1 cellular context compared by ENCODE assay signal in the genomic region with DNA sequence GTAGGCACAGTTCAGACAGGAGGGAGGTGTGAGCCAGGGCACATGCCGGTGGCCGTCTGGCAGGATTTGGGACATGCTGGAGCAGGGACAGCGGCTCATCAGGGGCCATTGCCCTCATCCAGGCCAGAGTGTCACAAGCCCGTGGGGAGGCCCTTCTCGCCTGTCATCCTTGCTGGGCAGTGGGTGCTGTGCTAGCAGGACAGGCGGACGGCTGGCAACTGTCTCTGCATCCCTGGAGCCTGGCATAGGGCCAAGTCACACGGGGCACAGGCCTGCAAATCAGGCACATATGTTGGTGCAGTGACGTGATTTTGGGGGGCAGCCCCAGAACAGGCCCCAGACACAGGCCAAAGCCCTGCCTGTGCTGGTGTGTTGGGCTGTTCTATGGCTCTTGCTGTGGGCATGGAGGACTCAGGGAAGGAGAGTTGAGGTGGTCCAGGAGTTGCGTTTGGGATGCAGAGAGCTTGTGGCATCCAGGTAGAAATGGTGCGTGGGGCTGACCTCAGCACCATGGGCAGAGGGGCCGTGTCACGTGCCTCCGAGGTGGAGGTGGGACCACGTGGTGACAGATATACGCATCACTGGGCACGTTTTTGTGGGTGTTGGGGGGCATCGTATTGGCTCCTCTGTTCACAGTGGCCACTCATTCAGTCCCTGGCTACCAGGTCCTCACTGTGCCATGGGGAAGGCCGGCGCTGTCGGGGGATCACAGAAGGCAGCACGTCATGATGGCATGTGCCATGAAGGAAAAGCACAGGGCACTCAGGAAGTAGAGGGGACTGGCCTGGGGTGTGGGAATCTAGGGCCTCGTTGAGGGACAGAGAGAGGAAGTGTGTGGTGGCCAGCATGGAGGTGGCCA.
TF ChIP-seq lines count a peak whose summit lies in the region.

No MANE protein-coding gene starts in this region.

TF ChIP-seq in GM23338, 12 proteins besides CTCF, POLR2A, EP300 and RAD21:
- TF ChIP-seq JUNB (IDR thresholded peaks at IDR 0.05; ENCODE audit: unreplicated experiment) (no peak), EZH2 (IDR thresholded peaks at IDR 0.05; ENCODE audit: low read depth, unreplicated experiment) (no peak), EZH2phosphoT487 (IDR thresholded peaks at IDR 0.05; ENCODE audit: unreplicated experiment) (no peak), CREB1 (CRISPR knock-in tag; IDR thresholded peaks at IDR 0.05; ENCODE audit: low read depth) (no peak), ZNF331 (CRISPR knock-in tag; IDR thresholded peaks at IDR 0.05; ENCODE audit: low read depth) (no peak), ZNF114 (CRISPR knock-in tag; IDR thresholded peaks at IDR 0.05) (no peak), POLR2AphosphoS5 (IDR thresholded peaks at IDR 0.05; ENCODE audit: low read depth) (no peak), REST (IDR thresholded peaks at IDR 0.05; ENCODE audit: unreplicated experiment) (no peak), NANOG (IDR thresholded peaks at IDR 0.05; ENCODE audit: borderline replicate concordance) (no peak), ETS1 (IDR thresholded peaks at IDR 0.05) (no peak), STAT1 (IDR thresholded peaks at IDR 0.05; ENCODE audit: unreplicated experiment) (no peak)
- TF ChIP-seq, protein P1, sequence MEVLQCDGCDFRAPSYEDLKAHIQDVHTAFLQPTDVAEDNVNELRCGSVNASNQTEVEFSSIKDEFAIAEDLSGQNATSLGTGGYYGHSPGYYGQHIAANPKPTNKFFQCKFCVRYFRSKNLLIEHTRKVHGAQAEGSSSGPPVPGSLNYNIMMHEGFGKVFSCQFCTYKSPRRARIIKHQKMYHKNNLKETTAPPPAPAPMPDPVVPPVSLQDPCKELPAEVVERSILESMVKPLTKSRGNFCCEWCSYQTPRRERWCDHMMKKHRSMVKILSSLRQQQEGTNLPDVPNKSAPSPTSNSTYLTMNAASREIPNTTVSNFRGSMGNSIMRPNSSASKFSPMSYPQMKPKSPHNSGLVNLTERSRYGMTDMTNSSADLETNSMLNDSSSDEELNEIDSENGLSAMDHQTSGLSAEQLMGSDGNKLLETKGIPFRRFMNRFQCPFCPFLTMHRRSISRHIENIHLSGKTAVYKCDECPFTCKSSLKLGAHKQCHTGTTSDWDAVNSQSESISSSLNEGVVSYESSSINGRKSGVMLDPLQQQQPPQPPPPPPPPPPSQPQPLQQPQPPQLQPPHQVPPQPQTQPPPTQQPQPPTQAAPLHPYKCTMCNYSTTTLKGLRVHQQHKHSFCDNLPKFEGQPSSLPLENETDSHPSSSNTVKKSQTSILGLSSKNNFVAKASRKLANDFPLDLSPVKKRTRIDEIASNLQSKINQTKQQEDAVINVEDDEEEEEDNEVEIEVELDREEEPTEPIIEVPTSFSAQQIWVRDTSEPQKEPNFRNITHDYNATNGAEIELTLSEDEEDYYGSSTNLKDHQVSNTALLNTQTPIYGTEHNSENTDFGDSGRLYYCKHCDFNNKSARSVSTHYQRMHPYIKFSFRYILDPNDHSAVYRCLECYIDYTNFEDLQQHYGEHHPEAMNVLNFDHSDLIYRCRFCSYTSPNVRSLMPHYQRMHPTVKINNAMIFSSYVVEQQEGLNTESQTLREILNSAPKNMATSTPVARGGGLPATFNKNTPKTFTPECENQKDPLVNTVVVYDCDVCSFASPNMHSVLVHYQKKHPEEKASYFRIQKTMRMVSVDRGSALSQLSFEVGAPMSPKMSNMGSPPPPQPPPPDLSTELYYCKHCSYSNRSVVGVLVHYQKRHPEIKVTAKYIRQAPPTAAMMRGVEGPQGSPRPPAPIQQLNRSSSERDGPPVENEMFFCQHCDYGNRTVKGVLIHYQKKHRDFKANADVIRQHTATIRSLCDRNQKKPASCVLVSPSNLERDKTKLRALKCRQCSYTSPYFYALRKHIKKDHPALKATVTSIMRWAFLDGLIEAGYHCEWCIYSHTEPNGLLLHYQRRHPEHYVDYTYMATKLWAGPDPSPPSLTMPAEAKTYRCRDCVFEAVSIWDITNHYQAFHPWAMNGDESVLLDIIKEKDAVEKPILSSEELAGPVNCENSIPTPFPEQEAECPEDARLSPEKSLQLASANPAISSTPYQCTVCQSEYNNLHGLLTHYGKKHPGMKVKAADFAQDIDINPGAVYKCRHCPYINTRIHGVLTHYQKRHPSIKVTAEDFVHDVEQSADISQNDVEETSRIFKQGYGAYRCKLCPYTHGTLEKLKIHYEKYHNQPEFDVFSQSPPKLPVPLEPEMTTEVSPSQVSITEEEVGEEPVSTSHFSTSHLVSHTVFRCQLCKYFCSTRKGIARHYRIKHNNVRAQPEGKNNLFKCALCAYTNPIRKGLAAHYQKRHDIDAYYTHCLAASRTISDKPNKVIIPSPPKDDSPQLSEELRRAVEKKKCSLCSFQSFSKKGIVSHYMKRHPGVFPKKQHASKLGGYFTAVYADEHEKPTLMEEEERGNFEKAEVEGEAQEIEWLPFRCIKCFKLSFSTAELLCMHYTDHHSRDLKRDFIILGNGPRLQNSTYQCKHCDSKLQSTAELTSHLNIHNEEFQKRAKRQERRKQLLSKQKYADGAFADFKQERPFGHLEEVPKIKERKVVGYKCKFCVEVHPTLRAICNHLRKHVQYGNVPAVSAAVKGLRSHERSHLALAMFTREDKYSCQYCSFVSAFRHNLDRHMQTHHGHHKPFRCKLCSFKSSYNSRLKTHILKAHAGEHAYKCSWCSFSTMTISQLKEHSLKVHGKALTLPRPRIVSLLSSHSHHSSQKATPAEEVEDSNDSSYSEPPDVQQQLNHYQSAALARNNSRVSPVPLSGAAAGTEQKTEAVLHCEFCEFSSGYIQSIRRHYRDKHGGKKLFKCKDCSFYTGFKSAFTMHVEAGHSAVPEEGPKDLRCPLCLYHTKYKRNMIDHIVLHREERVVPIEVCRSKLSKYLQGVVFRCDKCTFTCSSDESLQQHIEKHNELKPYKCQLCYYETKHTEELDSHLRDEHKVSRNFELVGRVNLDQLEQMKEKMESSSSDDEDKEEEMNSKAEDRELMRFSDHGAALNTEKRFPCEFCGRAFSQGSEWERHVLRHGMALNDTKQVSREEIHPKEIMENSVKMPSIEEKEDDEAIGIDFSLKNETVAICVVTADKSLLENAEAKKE (CRISPR knock-in tag; IDR thresholded peaks at IDR 0.05): no peak
